In genomic region chr2:37672870-37673184, GRCh38 we compare ENCODE assay signal across 8 cellular contexts. TPM values are rescaled to one million over a fixed set of nuclear protein-coding genes. Genes with fewer than 3 reads are reported as not detected.
DNase-seq lines count a peak whose midpoint lies in the region; ATAC-seq and TF ChIP-seq lines count a peak whose summit lies in the region.

No MANE protein-coding gene starts in this region.

- H3K27ac Mint-ChIP-seq in WTC11: peak overlapping the region; percentile 98

- H3K9me3 ChIP-seq in hepatocyte (ENCODE audit: low read depth) (no peaks in the 10 kb centered on the region), skeletal muscle satellite cell (replicated peaks; ENCODE audit: low read length) (no peaks in the 10 kb centered on the region)

- POLR2A ChIA-PET in WTC11 (lab: Charles Lee): no interaction called here

- H3K27me3 Mint-ChIP-seq in WTC11 (ENCODE audit: low read depth): peaks cover 7% of the 10 kb centered on the region

- H3K4me1 ChIP-seq in hepatocyte (ENCODE audit: insufficient read depth) (peaks cover 24% of the 10 kb centered on the region), skeletal muscle satellite cell (ENCODE audit: control insufficient read depth, insufficient read depth, low read length) (peaks cover 14% of the 10 kb centered on the region), foreskin keratinocyte (peaks cover 29% of the 10 kb centered on the region)

- peak overlapping the region; percentile 77 for H2AFZ ChIP-seq in hepatocyte

- H3K4me2 ChIP-seq in hepatocyte (peak overlapping the region; percentile 93), skeletal muscle satellite cell (ENCODE audit: low read length) (peak overlapping the region; percentile 81)

- H3K4me3 Mint-ChIP-seq in WTC11: peak overlapping the region; percentile 82

- H3K79me2 ChIP-seq in hepatocyte: peaks cover 32% of the 10 kb centered on the region

- H3K4me3 ChIP-seq in H7 (ENCODE audit: insufficient read depth, low read depth, low read length) (peak overlapping the region; percentile 95), hepatocyte (peak overlapping the region; percentile 95), skeletal muscle satellite cell (ENCODE audit: low read length) (peak overlapping the region; percentile 98)

- WGBS in hepatocyte (ENCODE audit: low lambda C conversion rate, missing lambda C conversion rate): 9% methylated on average over 6 of the region's 7 CpGs

- no peak for ATAC-seq in WTC11
- ATAC-seq in HG03139 (IDR thresholded peaks at IDR 0.05; ENCODE audit: unreplicated experiment): no peak
- no peak for ATAC-seq in foreskin keratinocyte

- no peaks in the 10 kb centered on the region for H3K9me3 Mint-ChIP-seq in WTC11

- peak overlapping the region; percentile 95 for H3K27ac ChIP-seq in hepatocyte
- no peak overlapping the region for H3K27ac ChIP-seq in foreskin keratinocyte

- peak overlapping the region; percentile 96 for H3K9ac ChIP-seq in skeletal muscle satellite cell (ENCODE audit: low read depth, low read length)

- H3K27me3 ChIP-seq in H7 (ENCODE audit: control insufficient read depth, insufficient read depth, low read length) (peaks cover 4% of the 10 kb centered on the region; the same call in 1 of the 2 replicates), hepatocyte (no peaks in the 10 kb centered on the region), skeletal muscle satellite cell (ENCODE audit: control insufficient read depth, insufficient read depth, low read length) (no peaks in the 10 kb centered on the region), foreskin keratinocyte (no peaks in the 10 kb centered on the region)

- H3K9me2 ChIP-seq in hepatocyte (replicated peaks; ENCODE audit: insufficient read depth): no peaks in the 10 kb centered on the region

- H3K36me3 ChIP-seq in H7 (replicated peaks; ENCODE audit: control insufficient read depth, insufficient read depth, low read length) (no peaks in the 10 kb centered on the region), hepatocyte (replicated peaks; ENCODE audit: insufficient read depth, low read depth) (no peaks in the 10 kb centered on the region), skeletal muscle satellite cell (ENCODE audit: insufficient read depth, low read length) (peaks cover 29% of the 10 kb centered on the region)

- peaks cover 74% of the 10 kb centered on the region for H3K4me1 Mint-ChIP-seq in WTC11

- H3K36me3 Mint-ChIP-seq in WTC11: no peaks in the 10 kb centered on the region

- no peak for TF ChIP-seq CTCF in WTC11 (IDR thresholded peaks at IDR 0.05)
- no peak for TF ChIP-seq CTCF in hepatocyte (IDR thresholded peaks at IDR 0.05; ENCODE audit: poor library complexity)
- no peak for TF ChIP-seq CTCF in foreskin keratinocyte (conservative IDR thresholded peaks at IDR 0.05)

- CTCF ChIA-PET in WTC11 (lab: Charles Lee): interaction anchor here (1.1 to 2.0 kb wide), 5 partner anchors 18 to 258 kb away, joined by 3 to 13 read pairs (median 7); no protein-coding TSS in a partner anchor

- peak; percentile 34 for DNase-seq in H7
- DNase-seq in WTC11 (ENCODE audit: low spot score): no peak
- DNase-seq in hepatocyte (ENCODE audit: low spot score): no peak
- DNase-seq in NCI-H748 (lab: John Stamatoyannopoulos, UW; ENCODE audit: unreplicated experiment): no peak
- no peak for DNase-seq in foreskin keratinocyte
- no peak for DNase-seq in DMS53 (lab: John Stamatoyannopoulos, UW)

- H4K20me1 ChIP-seq in hepatocyte (ENCODE audit: insufficient read depth, poor library complexity, severe bottlenecking): peaks cover 27% of the 10 kb centered on the region

TF ChIP-seq in WTC11, 78 proteins besides CTCF, POLR2A, EP300 and RAD21:
- TF ChIP-seq ZNF138 (CRISPR knock-in tag; conservative IDR thresholded peaks at IDR 0.05): no peak
- TF ChIP-seq RELA (CRISPR knock-in tag; IDR thresholded peaks at IDR 0.05; ENCODE audit: borderline replicate concordance): no peak
- TF ChIP-seq NFATC4 (CRISPR knock-in tag; IDR thresholded peaks at IDR 0.05): no peak
- no peak for TF ChIP-seq MXD4 (CRISPR knock-in tag; IDR thresholded peaks at IDR 0.05; ENCODE audit: borderline replicate concordance)
- TF ChIP-seq ZBTB43 (CRISPR knock-in tag; IDR thresholded peaks at IDR 0.05): no peak
- TF ChIP-seq JUN (CRISPR knock-in tag; IDR thresholded peaks at IDR 0.05): no peak
TF ChIP-seq in WTC11: peak in this region for 0.

RNA-seq across cellular contexts. Expression of gene CDC42EP3, which starts 1.4 kb away (rescaled TPM):
- 19.5 and 26.2 TPM in 2 replicates for total RNA-seq in H7 (2014; rRNA removed; shearing (Covaris generic))
- 21.2 to 31.5 TPM (median 21.8 TPM) in 3 replicates for total RNA-seq in WTC11 (2021)
- 19.3 and 26.4 TPM in 2 replicates for total RNA-seq in hepatocyte
- polyA plus RNA-seq in hepatocyte: 31.7 and 33.0 TPM in 2 replicates
- 4.6 and 14.9 TPM in 2 replicates for total RNA-seq in skeletal muscle satellite cell (2012; rRNA removed)
- 32.3 and 46.4 TPM in 2 replicates for total RNA-seq in foreskin keratinocyte
- 15.0 and 23.2 TPM in 2 replicates for polyA plus RNA-seq in foreskin keratinocyte
